In genomic region chr3:132538072-132538471, GRCh38 we compare ENCODE assay signal across 30 cellular contexts. TPM values are rescaled to one million over a fixed set of nuclear protein-coding genes. Genes with fewer than 3 reads are reported as not detected.
"Had no signal": no experiment of that assay in that cellular context is flagged by ENCODE, and none has a peak within 500 bp of the region (broad histone marks: within the 10 kb centered on the region; RNA-seq: fewer than 3 reads in every experiment).

No MANE protein-coding gene starts in this region.

- ATAC-seq: activated CD8-positive, alpha-beta memory T cell treated with anti-CD3 and anti-CD28 coated beads, Interleukin-2, amount 10 ng/mL, durations not matched to agents 7 days and 5 days; WTC11 had no signal

- H3K27ac Mint-ChIP-seq: activated CD8-positive, alpha-beta memory T cell treated with anti-CD3 and anti-CD28 coated beads, Interleukin-2, amount 10 ng/mL, durations not matched to agents 7 days and 5 days; activated naive CD4-positive, alpha-beta T cell treated with anti-CD3 and anti-CD28 coated beads, Interleukin-2, amount 50 U/mL, for 24 hours; WTC11 had no signal

- H3K27ac ChIP-seq: ascending aorta, Peyer's patch, RWPE1, SJCRH30 had no signal

- DNase-seq: activated CD4-positive, alpha-beta T cell treated with anti-CD3 and anti-CD28 coated beads for 48 hours; activated CD4-positive, alpha-beta T cell treated with anti-CD3 and anti-CD28 coated beads, Interleukin-2, amount 50 U/mL, for 48 hours; activated CD4-positive, CD25-positive, alpha-beta regulatory T cell treated with anti-CD3 and anti-CD28 coated beads, Interleukin-2, amount 50 U/mL, for 72 hours; activated CD8-positive, alpha-beta memory T cell treated with anti-CD3 and anti-CD28 coated beads, Interleukin-2, amount 10 ng/mL, durations not matched to agents 7 days and 5 days; activated effector memory CD4-positive, alpha-beta T cell treated with Interleukin-2 at 50 U/mL for 16 hours; activated naive CD4-positive, alpha-beta T cell; activated T-cell treated with anti-CD3 and anti-CD28 coated beads, Interleukin-2, amount 50 U/mL, for 24 hours; amniotic stem cell; KBM-7; NCI-H1048; NCI-H146; NCI-H1930; NCI-H2171; NCI-H2227 treated with DMSO at 0.1 percent for 48 hours; NCI-H446 treated with DMSO at 0.1 percent for 48 hours; NCI-H526 treated with DMSO at 0.1 percent for 48 hours; NCI-H82; Right ventricle myocardium superior; SJCRH30; SK-N-SH; T-helper 1 cell had no signal

- H3K27me3 ChIP-seq: ascending aorta, Peyer's patch, SJCRH30 had no signal

- H3K9me2 ChIP-seq: SK-N-SH had no signal

- H3K4me1 ChIP-seq: SJCRH30 had no signal

- H3K27me3 Mint-ChIP-seq: activated CD8-positive, alpha-beta memory T cell treated with anti-CD3 and anti-CD28 coated beads, Interleukin-2, amount 10 ng/mL, durations not matched to agents 7 days and 5 days; activated naive CD4-positive, alpha-beta T cell treated with anti-CD3 and anti-CD28 coated beads, Interleukin-2, amount 50 U/mL, for 24 hours; activated T-cell treated with anti-CD3 and anti-CD28 coated beads, Interleukin-2, amount 50 U/mL, for 24 hours; brain; central memory CD8-positive, alpha-beta T cell had no signal

- H3K4me2 ChIP-seq: SK-N-SH had no signal

- H3K4me1 Mint-ChIP-seq: brain; central memory CD8-positive, alpha-beta T cell had no signal

- H3K9me3 ChIP-seq: ascending aorta, Peyer's patch, SJCRH30, SK-N-SH had no signal

- H3K4me3 ChIP-seq: ascending aorta, Peyer's patch, SJCRH30 had no signal

- H3K9me3 Mint-ChIP-seq: activated naive CD4-positive, alpha-beta T cell treated with anti-CD3 and anti-CD28 coated beads, Interleukin-2, amount 50 U/mL, for 24 hours; activated T-cell treated with anti-CD3 and anti-CD28 coated beads, Interleukin-2, amount 50 U/mL, for 24 hours; activated T-helper 1 cell treated with anti-CD3 and anti-CD28 coated beads, Interleukin-12 subunit alpha, Interleukin-12 subunit beta, Interleukin-2, Interleukin-4 antibody, amounts not matched to agents 30 ng/mL and 10 ng/mL and 1 ng/mL, durations not matched to agents 14 hours and 24 hours and 36 hours; brain; central memory CD8-positive, alpha-beta T cell; WTC11 had no signal

- H3K4me3 Mint-ChIP-seq: activated CD8-positive, alpha-beta memory T cell treated with anti-CD3 and anti-CD28 coated beads, Interleukin-2, amount 10 ng/mL, durations not matched to agents 7 days and 5 days; activated naive CD4-positive, alpha-beta T cell treated with anti-CD3 and anti-CD28 coated beads, Interleukin-2, amount 50 U/mL, for 24 hours; activated T-cell treated with anti-CD3 and anti-CD28 coated beads, Interleukin-2, amount 50 U/mL, for 24 hours; activated T-helper 1 cell treated with anti-CD3 and anti-CD28 coated beads, Interleukin-12 subunit alpha, Interleukin-12 subunit beta, Interleukin-2, Interleukin-4 antibody, amounts not matched to agents 30 ng/mL and 10 ng/mL and 1 ng/mL, durations not matched to agents 14 hours and 24 hours and 36 hours; brain; central memory CD8-positive, alpha-beta T cell; WTC11 had no signal

RNA-seq across cellular contexts. Expression of gene ACKR4, which starts 59.0 kb away (rescaled TPM):
- total RNA-seq: activated CD8-positive, alpha-beta memory T cell treated with anti-CD3 and anti-CD28 coated beads, Interleukin-2, amount 10 ng/mL, durations not matched to agents 7 days and 5 days; SJCRH30; T-helper 2 cell treated with Interferon-gamma antibody and Interleukin-4, amounts not matched to agents 100 ng/mL and 5 ng/mL, for 36 hours; WTC11 had no signal
